In the genomic region with DNA sequence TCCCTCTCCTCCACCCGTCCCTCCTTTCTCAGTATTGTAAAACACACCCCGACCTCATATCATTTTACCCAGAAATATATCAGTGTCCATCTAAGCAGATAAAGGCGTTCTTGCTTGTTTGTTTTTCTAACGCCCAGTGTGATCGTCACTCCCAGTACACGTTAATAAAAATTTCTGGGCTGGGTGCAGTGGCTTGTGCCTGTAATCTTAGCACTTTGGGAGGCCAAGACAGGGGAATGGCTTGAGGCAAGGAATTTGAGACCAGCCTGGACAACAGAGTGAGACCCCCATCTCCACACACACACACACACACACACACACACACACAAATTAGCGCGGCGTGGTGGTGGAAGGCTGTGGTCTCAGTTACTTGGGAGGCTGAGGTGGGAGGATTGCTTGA, we compare ENCODE assay signal across 19 cellular contexts. TPM values are rescaled to one million over a fixed set of nuclear protein-coding genes. Genes with fewer than 3 reads are reported as not detected.
DNase-seq lines count a peak whose midpoint lies in the region; ATAC-seq and TF ChIP-seq lines count a peak whose summit lies in the region.
"Had no signal": no experiment of that assay in that cellular context is flagged by ENCODE, and none has a peak within 500 bp of the region (broad histone marks: within the 10 kb centered on the region; RNA-seq: fewer than 3 reads in every experiment).

No MANE protein-coding gene starts in this region.

- H3K9ac ChIP-seq in trophoblast cell (ENCODE audit: low read length) = no peak overlapping the region
- H3K9ac ChIP-seq: GM23248, KMS-11 had no signal

- no peaks in the 10 kb centered on the region for H4K20me1 ChIP-seq in PC-9 (ENCODE audit: insufficient read depth)

- H4K8ac ChIP-seq in trophoblast cell (ENCODE audit: low read depth, low read length) = no peak overlapping the region

- peaks cover 45% of the 10 kb centered on the region for H3F3A ChIP-seq in PC-9 (ENCODE audit: insufficient read depth, low read depth)

- H3K27ac ChIP-seq in HEK293 (ENCODE audit: extremely low read depth, low read depth, low read length) = no peak overlapping the region
- peak overlapping the region; percentile 94 for H3K27ac ChIP-seq in PC-9
- H3K27ac ChIP-seq in trophoblast cell (ENCODE audit: low read depth, low read length) = no peak overlapping the region
- H3K27ac ChIP-seq: GM23248, KMS-11 had no signal

- peak overlapping the region; percentile 13 for H4K91ac ChIP-seq in trophoblast cell (ENCODE audit: low read depth, low read length)

- no peak overlapping the region for H2BK12ac ChIP-seq in trophoblast cell (ENCODE audit: low read length)

- H2BK5ac ChIP-seq in trophoblast cell (ENCODE audit: low read depth, low read length, poor library complexity) = no peak overlapping the region

- peaks cover 8% of the 10 kb centered on the region for H3K79me1 ChIP-seq in trophoblast cell (ENCODE audit: low read length)

- no peak overlapping the region for H2AFZ ChIP-seq in PC-9
- H2AFZ ChIP-seq in trophoblast cell (ENCODE audit: insufficient read depth, low read length, poor library complexity) = no peak overlapping the region
- H2AFZ ChIP-seq: GM23248 had no signal

- no peaks in the 10 kb centered on the region for H3K9me2 ChIP-seq in PC-9 (ENCODE audit: insufficient read depth)

- intact Hi-C loops in PC-9 (cut with micrococcal nuclease; ENCODE audit: unreplicated experiment) = no loop called here

- H2BK120ac ChIP-seq in trophoblast cell (ENCODE audit: insufficient read depth, low read length, poor library complexity) = peak overlapping the region; percentile 61

- H3K14ac ChIP-seq in trophoblast cell (ENCODE audit: low read length) = no peak overlapping the region

- H3K18ac ChIP-seq in trophoblast cell (ENCODE audit: low read length) = no peak overlapping the region

- no peak overlapping the region for H3K23ac ChIP-seq in trophoblast cell (ENCODE audit: low read length)

- TF ChIP-seq CTCF in HEK293 (tag by site-specific recombination; IDR thresholded peaks at IDR 0.05) (no peak), PC-9 (conservative IDR thresholded peaks at IDR 0.05) (no peak)

- H3K4me3 ChIP-seq in HEK293 (ENCODE audit: low read depth, low read length) (no peak overlapping the region), PC-9 (no peak overlapping the region), trophoblast cell (ENCODE audit: low read depth, low read length) (no peak overlapping the region)
- H3K4me3 ChIP-seq: GM12878, GM23248 had no signal

- 100% methylated on average over 2 of the region's 9 CpGs for WGBS in trophoblast cell (ENCODE audit: extremely low coverage, insufficient coverage, insufficient read length)

- H3K79me2 ChIP-seq in PC-9 (ENCODE audit: low read depth) = no peaks in the 10 kb centered on the region
- H3K79me2 ChIP-seq in trophoblast cell (ENCODE audit: control insufficient read depth, insufficient read depth, low read length, poor library complexity) = no peaks in the 10 kb centered on the region

- H3K36me3 ChIP-seq in HEK293 (ENCODE audit: control insufficient read depth in 2 of 2, insufficient read depth in 1 of 2, low read length in 2 of 2) = no peaks in the 10 kb centered on the region
- H3K36me3 ChIP-seq in PC-9 (ENCODE audit: low read depth) = no peaks in the 10 kb centered on the region
- no peaks in the 10 kb centered on the region for H3K36me3 ChIP-seq in trophoblast cell (ENCODE audit: control insufficient read depth in 1 of 2, insufficient read depth in 2 of 2, low read length in 2 of 2)

- no peak for ATAC-seq in HG02885 (IDR thresholded peaks at IDR 0.05; ENCODE audit: poor library complexity, unreplicated experiment)
- ATAC-seq: GM12878 had no signal

- no peak overlapping the region for H2AK5ac ChIP-seq in trophoblast cell (ENCODE audit: low read length)

- no peak overlapping the region for H3K4ac ChIP-seq in trophoblast cell (ENCODE audit: low read depth, low read length)

- 0 out of 2 replicates have a peak overlapping the region, but pooled peaks have one; percentile 83 for H3K4me2 ChIP-seq in PC-9
- no peak overlapping the region for H3K4me2 ChIP-seq in trophoblast cell (ENCODE audit: low read length)
- H3K4me2 ChIP-seq: KMS-11 had no signal

- H3K4me1 ChIP-seq in HEK293 (ENCODE audit: control insufficient read depth, insufficient read depth, low read length) (no peaks in the 10 kb centered on the region), PC-9 (replicated peaks; ENCODE audit: insufficient read depth) (peaks cover 77% of the 10 kb centered on the region), trophoblast cell (ENCODE audit: control insufficient read depth in 1 of 2, insufficient read depth in 2 of 2, low read length in 2 of 2) (peaks cover 8 to 11% of the 10 kb centered on the region in 2 experiments)

- H3K9me3 ChIP-seq in HEK293 (ENCODE audit: control insufficient read depth, insufficient read depth, low read depth, low read length) = no peaks in the 10 kb centered on the region
- no peaks in the 10 kb centered on the region for H3K9me3 ChIP-seq in PC-9 (ENCODE audit: insufficient read depth, low read depth)
- no peaks in the 10 kb centered on the region for H3K9me3 ChIP-seq in trophoblast cell (ENCODE audit: insufficient read depth, low read depth, low read length)

- no peak overlapping the region for H4K12ac ChIP-seq in trophoblast cell (ENCODE audit: low read depth, low read length)

- BruUV-seq in PC-9 (replicated peaks; lab: Mats Ljungman, UMichigan) = no TSS peak

- DNase-seq in PC-9 = peak in 1 of 2 experiments; percentile 22
- no peak for DNase-seq in trophoblast cell
- no peak for DNase-seq in T-helper 9 cell
- no peak for DNase-seq in central memory CD4-positive, alpha-beta T cell
- DNase-seq: ACHN; AML-193; Calu3; CD4-positive, alpha-beta memory T cell; DMS53; DND-41; EL; GM23248; HCEC 1CT; HFFc6 had no signal

- H3K27me3 ChIP-seq in PC-9 (ENCODE audit: insufficient read depth, low read depth) (no peaks in the 10 kb centered on the region), trophoblast cell (ENCODE audit: insufficient read depth, low read length) (no peaks in the 10 kb centered on the region)

- CTCF ChIA-PET in HEK293 (lab: Yijun Ruan, JAX) = interaction anchor here (1.4 kb wide), 1 partner anchor 24 kb away, joined by 6 read pairs; a partner anchor contains a TSS
- CTCF ChIA-PET in PC-9 (lab: Charles Lee) = no interaction called here

- POLR2A ChIA-PET in HEK293 (lab: Yijun Ruan, JAX) (no interaction called here), PC-9 (lab: Charles Lee; ENCODE audit: unreplicated experiment) (no interaction called here)

TF ChIP-seq in HEK293, 187 proteins besides CTCF, POLR2A, EP300 and RAD21 (continues in another document):
- TF ChIP-seq, protein P1, sequence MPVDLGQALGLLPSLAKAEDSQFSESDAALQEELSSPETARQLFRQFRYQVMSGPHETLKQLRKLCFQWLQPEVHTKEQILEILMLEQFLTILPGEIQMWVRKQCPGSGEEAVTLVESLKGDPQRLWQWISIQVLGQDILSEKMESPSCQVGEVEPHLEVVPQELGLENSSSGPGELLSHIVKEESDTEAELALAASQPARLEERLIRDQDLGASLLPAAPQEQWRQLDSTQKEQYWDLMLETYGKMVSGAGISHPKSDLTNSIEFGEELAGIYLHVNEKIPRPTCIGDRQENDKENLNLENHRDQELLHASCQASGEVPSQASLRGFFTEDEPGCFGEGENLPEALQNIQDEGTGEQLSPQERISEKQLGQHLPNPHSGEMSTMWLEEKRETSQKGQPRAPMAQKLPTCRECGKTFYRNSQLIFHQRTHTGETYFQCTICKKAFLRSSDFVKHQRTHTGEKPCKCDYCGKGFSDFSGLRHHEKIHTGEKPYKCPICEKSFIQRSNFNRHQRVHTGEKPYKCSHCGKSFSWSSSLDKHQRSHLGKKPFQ (tag by site-specific recombination; IDR thresholded peaks at IDR 0.05) = peak; percentile 53; the same call in 1 of the 2 replicates
- no peak for TF ChIP-seq BCL11B (tag by site-specific recombination; IDR thresholded peaks at IDR 0.05; ENCODE audit: low read depth)
- TF ChIP-seq, protein P2, sequence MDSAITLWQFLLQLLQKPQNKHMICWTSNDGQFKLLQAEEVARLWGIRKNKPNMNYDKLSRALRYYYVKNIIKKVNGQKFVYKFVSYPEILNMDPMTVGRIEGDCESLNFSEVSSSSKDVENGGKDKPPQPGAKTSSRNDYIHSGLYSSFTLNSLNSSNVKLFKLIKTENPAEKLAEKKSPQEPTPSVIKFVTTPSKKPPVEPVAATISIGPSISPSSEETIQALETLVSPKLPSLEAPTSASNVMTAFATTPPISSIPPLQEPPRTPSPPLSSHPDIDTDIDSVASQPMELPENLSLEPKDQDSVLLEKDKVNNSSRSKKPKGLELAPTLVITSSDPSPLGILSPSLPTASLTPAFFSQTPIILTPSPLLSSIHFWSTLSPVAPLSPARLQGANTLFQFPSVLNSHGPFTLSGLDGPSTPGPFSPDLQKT (IDR thresholded peaks at IDR 0.05; ENCODE audit: borderline replicate concordance, low read depth, low read length) = no peak
- TF ChIP-seq, protein P3, sequence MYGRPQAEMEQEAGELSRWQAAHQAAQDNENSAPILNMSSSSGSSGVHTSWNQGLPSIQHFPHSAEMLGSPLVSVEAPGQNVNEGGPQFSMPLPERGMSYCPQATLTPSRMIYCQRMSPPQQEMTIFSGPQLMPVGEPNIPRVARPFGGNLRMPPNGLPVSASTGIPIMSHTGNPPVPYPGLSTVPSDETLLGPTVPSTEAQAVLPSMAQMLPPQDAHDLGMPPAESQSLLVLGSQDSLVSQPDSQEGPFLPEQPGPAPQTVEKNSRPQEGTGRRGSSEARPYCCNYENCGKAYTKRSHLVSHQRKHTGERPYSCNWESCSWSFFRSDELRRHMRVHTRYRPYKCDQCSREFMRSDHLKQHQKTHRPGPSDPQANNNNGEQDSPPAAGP (tag by site-specific recombination; IDR thresholded peaks at IDR 0.05) = peak; percentile 89
- no peak for TF ChIP-seq ZNF585B (tag by site-specific recombination; IDR thresholded peaks at IDR 0.05)
- TF ChIP-seq ZNF10 (tag by site-specific recombination; IDR thresholded peaks at IDR 0.05) = no peak
- TF ChIP-seq ZNF202 (tag by site-specific recombination; IDR thresholded peaks at IDR 0.05; ENCODE audit: borderline replicate concordance) = no peak
- TF ChIP-seq WT1 (tag by site-specific recombination; IDR thresholded peaks at IDR 0.05) = peak; percentile 94
- TF ChIP-seq ZBTB21 (tag by site-specific recombination; IDR thresholded peaks at IDR 0.05) = no peak
- TF ChIP-seq FEZF1 (tag by site-specific recombination; IDR thresholded peaks at IDR 0.05) = peak; percentile 64; the same call in 1 of the 2 replicates
- TF ChIP-seq KLF1 (tag by site-specific recombination; IDR thresholded peaks at IDR 0.05) = peak; percentile 95
- peak; percentile 70; the same call in 1 of the 2 replicates for TF ChIP-seq ZNF121 (tag by site-specific recombination; IDR thresholded peaks at IDR 0.05)
- no peak for TF ChIP-seq GLI2 (tag by site-specific recombination; IDR thresholded peaks at IDR 0.05; ENCODE audit: borderline replicate concordance, low read depth)
- TF ChIP-seq ZBTB8A (tag by site-specific recombination; IDR thresholded peaks at IDR 0.05) = peak; percentile 58
- TF ChIP-seq ZNF266 (tag by site-specific recombination; IDR thresholded peaks at IDR 0.05; ENCODE audit: low read depth) = no peak

RNA-seq across cellular contexts. Expression of a gene that starts 24.4 kb away (rescaled TPM):
- 27.8 and 34.8 TPM in 2 replicates for total RNA-seq in PC-9 (2021)
- polyA plus RNA-seq in trophoblast cell (2013) = 278 and 294 TPM in 2 replicates
- total RNA-seq: CD4-positive, alpha-beta memory T cell; GM12878 had no signal
- polyA plus RNA-seq: CD14-positive monocyte; CD4-positive, alpha-beta memory T cell had no signal
